In genomic region chr18:59180150-59180845, GRCh38 we compare ENCODE assay signal across 17 cellular contexts. TPM values are rescaled to one million over a fixed set of nuclear protein-coding genes. Genes with fewer than 3 reads are reported as not detected.
A peak's percentile ranks its signal among the peaks of the same experiment; 100 is the strongest.
DNase-seq lines count a peak whose midpoint lies in the region; ATAC-seq and TF ChIP-seq lines count a peak whose summit lies in the region.
"Had no signal": no experiment of that assay in that cellular context is flagged by ENCODE, and none has a peak within 500 bp of the region (broad histone marks: within the 10 kb centered on the region; RNA-seq: fewer than 3 reads in every experiment).

No MANE protein-coding gene starts in this region.

- H3K4me1 ChIP-seq in osteoblast (ENCODE audit: insufficient read depth, low read length), result peaks cover 9% of the 10 kb centered on the region
- H3K4me1 ChIP-seq: gastroesophageal sphincter had no signal

- ATAC-seq in HG03432 (IDR thresholded peaks at IDR 0.05; ENCODE audit: unreplicated experiment), result no peak
- ATAC-seq: gastroesophageal sphincter, sciatic nerve had no signal

- H2AFZ ChIP-seq in osteoblast (ENCODE audit: low read length), result peak overlapping the region; percentile 69

- TF ChIP-seq CTCF in osteoblast (IDR thresholded peaks at IDR 0.05; ENCODE audit: extremely low read depth, low read depth, low read length) (no peak), GM10266 (IDR thresholded peaks at IDR 0.05; ENCODE audit: control insufficient read depth, insufficient read depth, low read depth, missing control alignments) (no peak)

- H3K27ac ChIP-seq in osteoblast (ENCODE audit: low read depth, low read length), result no peak overlapping the region
- H3K27ac ChIP-seq: C4-2B, gastroesophageal sphincter, VCaP had no signal

- H3K27me3 ChIP-seq in osteoblast (ENCODE audit: insufficient read depth, low read length), result peaks cover 5% of the 10 kb centered on the region

- no peaks in the 10 kb centered on the region for H4K20me1 ChIP-seq in osteoblast (ENCODE audit: insufficient read depth, low read length)

- H3K36me3 ChIP-seq in osteoblast (ENCODE audit: insufficient read depth, low read length), result no peaks in the 10 kb centered on the region
- H3K36me3 ChIP-seq: gastroesophageal sphincter had no signal

- DNase-seq in AG20443 (ENCODE audit: low spot score) (peak; percentile 74), LHCN-M2 (ENCODE audit: low read depth) (peak; percentile 26), dedifferentiated amniotic fluid mesenchymal stem cell (ENCODE audit: extremely low spot score) (peak; percentile 81), osteoblast (ENCODE audit: insufficient read length, low spot score, missing footprints) (peak; percentile 71), GM10266 (ENCODE audit: extremely low spot score) (no peak), NCI-H526 treated with DMSO at 0.1 percent for 48 hours (lab: John Stamatoyannopoulos, UW) (no peak), NCI-H2171 treated with DMSO at 0.1 percent for 48 hours (lab: John Stamatoyannopoulos, UW) (no peak)
- DNase-seq: activated CD8-positive, alpha-beta memory T cell treated with anti-CD3 and anti-CD28 coated beads for 24 hours; DMS79; NCI-H187; NCI-H524 had no signal

- no peaks in the 10 kb centered on the region for H3K9me3 ChIP-seq in osteoblast (ENCODE audit: low read depth, low read length)
- H3K9me3 ChIP-seq: gastroesophageal sphincter had no signal

- H3K4me3 ChIP-seq in osteoblast (ENCODE audit: insufficient read depth, low read length), result no peak overlapping the region
- H3K4me3 ChIP-seq: gastroesophageal sphincter had no signal

- no peaks in the 10 kb centered on the region for H3K79me2 ChIP-seq in osteoblast (ENCODE audit: insufficient read depth, low read length)

- H3K4me2 ChIP-seq in osteoblast (ENCODE audit: insufficient read depth, low read length), result peak overlapping the region; percentile 27

RNA-seq across cellular contexts. Expression of gene GRP, which starts 39.7 kb away (rescaled TPM):
- total RNA-seq in LHCN-M2 (2014; rRNA removed) (not detected in 2 replicates), osteoblast (not detected in 2 replicates)
- polyA plus RNA-seq in LHCN-M2 (2012), result not detected
- total RNA-seq: lung microvascular endothelial cell, sciatic nerve had no signal

RNA-seq across cellular contexts. Expression of gene SEC11C, which starts 40.6 kb away (rescaled TPM):
- total RNA-seq in LHCN-M2 (2014; rRNA removed) (10.7 and 22.6 TPM in 2 replicates), osteoblast (10.1 and 10.6 TPM in 2 replicates)
- 27.5 TPM for polyA plus RNA-seq in LHCN-M2 (2012)

Comparison
In these comparisons a context has a peak if more than half of its experiments do, and no peak if none do; other contexts are left out.
1. DNase-seq: peak in AG20443 (single experiment), LHCN-M2 (single experiment), dedifferentiated amniotic fluid mesenchymal stem cell (single experiment) and osteoblast (single experiment); none in GM10266 (single experiment), NCI-H526 treated with DMSO at 0.1 percent for 48 hours (single experiment) and NCI-H2171 treated with DMSO at 0.1 percent for 48 hours (single experiment).